In genomic region chr10:17557459-17557858, GRCh38 we compare ENCODE assay signal across 38 cellular contexts. TPM values are rescaled to one million over a fixed set of nuclear protein-coding genes. Genes with fewer than 3 reads are reported as not detected.
"Had no signal": no experiment of that assay in that cellular context is flagged by ENCODE, and none has a peak within 500 bp of the region (broad histone marks: within the 10 kb centered on the region; RNA-seq: fewer than 3 reads in every experiment).

No MANE protein-coding gene starts in this region.

- H3K9me3 Mint-ChIP-seq: activated CD4-positive, alpha-beta memory T cell treated with anti-CD3 and anti-CD28 coated beads, Interleukin-2, amount 10 ng/mL, durations not matched to agents 7 days and 5 days; activated CD4-positive, alpha-beta T cell treated with anti-CD3 and anti-CD28 coated beads, Interleukin-2, amount 10 ng/mL, durations not matched to agents 7 days and 5 days; activated naive CD4-positive, alpha-beta T cell treated with anti-CD3 and anti-CD28 coated beads, Interleukin-2, amount 10 ng/mL, durations not matched to agents 7 days and 5 days; activated naive CD4-positive, alpha-beta T cell treated with anti-CD3 and anti-CD28 coated beads, Interleukin-2, amount 50 U/mL, for 24 hours; activated naive CD8-positive, alpha-beta T cell treated with anti-CD3 and anti-CD28 coated beads, Interleukin-2, amount 10 ng/mL, durations not matched to agents 7 days and 5 days; activated naive CD8-positive, alpha-beta T cell treated with anti-CD3 and anti-CD28 coated beads, Interleukin-2, amount 50 U/mL, for 24 hours; activated T-cell treated with anti-CD3 and anti-CD28 coated beads, Interleukin-2, amount 50 U/mL, for 24 hours; activated T-helper 2 cell treated with anti-CD3 and anti-CD28 coated beads, Interferon-gamma antibody, Interleukin-2, Interleukin-4, amounts not matched to agents 10 μg/mL and 5 μg/mL and 100 μg/mL, durations not matched to agents 14 hours and 24 hours and 36 hours; brain; central memory CD8-positive, alpha-beta T cell; T-cell had no signal

- DNase-seq: activated CD4-positive, alpha-beta memory T cell treated with anti-CD3 and anti-CD28 coated beads, Interleukin-2, amount 10 ng/mL, durations not matched to agents 7 days and 5 days; activated CD4-positive, alpha-beta T cell treated with anti-CD3 and anti-CD28 coated beads for 1 hour; activated CD4-positive, alpha-beta T cell treated with anti-CD3 and anti-CD28 coated beads for 36 hours; activated CD4-positive, alpha-beta T cell treated with anti-CD3 and anti-CD28 coated beads for 48 hours; activated CD4-positive, alpha-beta T cell treated with anti-CD3 and anti-CD28 coated beads, Interleukin-2, amount 10 ng/mL, durations not matched to agents 7 days and 5 days; activated CD4-positive, alpha-beta T cell treated with anti-CD3 and anti-CD28 coated beads, Interleukin-2, amount 50 U/mL, for 48 hours; activated CD4-positive, CD25-positive, alpha-beta regulatory T cell; activated CD8-positive, alpha-beta memory T cell treated with anti-CD3 and anti-CD28 coated beads for 24 hours; activated CD8-positive, alpha-beta memory T cell treated with anti-CD3 and anti-CD28 coated beads, Interleukin-2, amount 10 ng/mL, durations not matched to agents 7 days and 5 days; activated CD8-positive, alpha-beta memory T cell treated with anti-CD3 and anti-CD28 coated beads, Interleukin-2, amount 50 U/mL, for 48 hours; activated CD8-positive, alpha-beta T cell treated with anti-CD3 and anti-CD28 coated beads, Interleukin-2, amount 10 ng/mL, durations not matched to agents 7 days and 5 days; activated effector memory CD4-positive, alpha-beta T cell treated with Interleukin-2 at 50 U/mL for 16 hours; activated gamma-delta T cell; activated naive CD4-positive, alpha-beta T cell treated with anti-CD3 and anti-CD28 coated beads, Interleukin-2, amount 10 ng/mL, durations not matched to agents 7 days and 5 days; activated naive CD4-positive, alpha-beta T cell treated with Interleukin-2 at 50 U/mL for 16 hours; activated naive CD8-positive, alpha-beta T cell treated with anti-CD3 and anti-CD28 coated beads, Interleukin-2, amount 10 ng/mL, durations not matched to agents 7 days and 5 days; activated naive CD8-positive, alpha-beta T cell treated with anti-CD3 and anti-CD28 coated beads, Interleukin-2, amount 50 U/mL, for 24 hours; activated T-cell treated with anti-CD3 and anti-CD28 coated beads, Interleukin-2, amount 50 U/mL, for 24 hours; activated T-cell treated with anti-CD3 and anti-CD28 coated beads, Interleukin-2, amount 50 U/mL, for 48 hours; amygdala; anterior cingulate cortex; caudate nucleus; cerebellar nuclear complex; T-cell; T-helper 17 cell; T1000 had no signal

- H3K36me3 Mint-ChIP-seq: activated CD8-positive, alpha-beta memory T cell treated with anti-CD3 and anti-CD28 coated beads, Interleukin-2, amount 10 ng/mL, durations not matched to agents 7 days and 5 days; activated naive CD4-positive, alpha-beta T cell treated with anti-CD3 and anti-CD28 coated beads, Interleukin-2, amount 10 ng/mL, durations not matched to agents 7 days and 5 days; activated naive CD4-positive, alpha-beta T cell treated with anti-CD3 and anti-CD28 coated beads, Interleukin-2, amount 50 U/mL, for 24 hours; activated naive CD8-positive, alpha-beta T cell; activated naive CD8-positive, alpha-beta T cell treated with anti-CD3 and anti-CD28 coated beads, Interleukin-2, amount 10 ng/mL, durations not matched to agents 7 days and 5 days; brain; T-cell had no signal

- H3K27me3 Mint-ChIP-seq: activated CD4-positive, alpha-beta memory T cell treated with anti-CD3 and anti-CD28 coated beads, Interleukin-2, amount 10 ng/mL, durations not matched to agents 7 days and 5 days; activated CD4-positive, alpha-beta T cell treated with anti-CD3 and anti-CD28 coated beads for 36 hours; activated CD4-positive, alpha-beta T cell treated with anti-CD3 and anti-CD28 coated beads, Interleukin-2, amount 10 ng/mL, durations not matched to agents 7 days and 5 days; activated CD8-positive, alpha-beta memory T cell treated with anti-CD3 and anti-CD28 coated beads, Interleukin-2, amount 10 ng/mL, durations not matched to agents 7 days and 5 days; activated naive CD4-positive, alpha-beta T cell treated with anti-CD3 and anti-CD28 coated beads, Interleukin-2, amount 10 ng/mL, durations not matched to agents 7 days and 5 days; activated naive CD4-positive, alpha-beta T cell treated with anti-CD3 and anti-CD28 coated beads, Interleukin-2, amount 50 U/mL, for 24 hours; activated naive CD8-positive, alpha-beta T cell treated with anti-CD3 and anti-CD28 coated beads, Interleukin-2, amount 10 ng/mL, durations not matched to agents 7 days and 5 days; activated naive CD8-positive, alpha-beta T cell treated with anti-CD3 and anti-CD28 coated beads, Interleukin-2, amount 50 U/mL, for 24 hours; activated T-cell treated with anti-CD3 and anti-CD28 coated beads, Interleukin-2, amount 50 U/mL, for 24 hours; brain; central memory CD8-positive, alpha-beta T cell had no signal

- FAIRE-seq: bronchial epithelial cell, TTC549 had no signal

- H3K27ac Mint-ChIP-seq: activated CD4-positive, alpha-beta memory T cell treated with anti-CD3 and anti-CD28 coated beads, Interleukin-2, amount 10 ng/mL, durations not matched to agents 7 days and 5 days; activated CD4-positive, alpha-beta T cell treated with anti-CD3 and anti-CD28 coated beads for 36 hours; activated CD4-positive, alpha-beta T cell treated with anti-CD3 and anti-CD28 coated beads, Interleukin-2, amount 10 ng/mL, durations not matched to agents 7 days and 5 days; activated CD8-positive, alpha-beta memory T cell treated with anti-CD3 and anti-CD28 coated beads, Interleukin-2, amount 10 ng/mL, durations not matched to agents 7 days and 5 days; activated CD8-positive, alpha-beta T cell treated with anti-CD3 and anti-CD28 coated beads, Interleukin-2, amount 10 ng/mL, durations not matched to agents 7 days and 5 days; activated naive CD4-positive, alpha-beta T cell treated with anti-CD3 and anti-CD28 coated beads, Interleukin-2, amount 10 ng/mL, durations not matched to agents 7 days and 5 days; activated naive CD4-positive, alpha-beta T cell treated with anti-CD3 and anti-CD28 coated beads, Interleukin-2, amount 50 U/mL, for 24 hours; activated naive CD8-positive, alpha-beta T cell; activated naive CD8-positive, alpha-beta T cell treated with anti-CD3 and anti-CD28 coated beads, Interleukin-2, amount 10 ng/mL, durations not matched to agents 7 days and 5 days; activated naive CD8-positive, alpha-beta T cell treated with anti-CD3 and anti-CD28 coated beads, Interleukin-2, amount 50 U/mL, for 24 hours; activated T-cell treated with anti-CD3 and anti-CD28 coated beads, Interleukin-2, amount 50 U/mL, for 24 hours; activated T-helper 2 cell treated with anti-CD3 and anti-CD28 coated beads, Interferon-gamma antibody, Interleukin-2, Interleukin-4, amounts not matched to agents 10 μg/mL and 5 μg/mL and 100 μg/mL, durations not matched to agents 14 hours and 24 hours and 36 hours; brain; T-cell; T-helper 17 cell had no signal

- ATAC-seq: activated CD4-positive, alpha-beta T cell treated with anti-CD3 and anti-CD28 coated beads for 36 hours; activated CD4-positive, CD25-positive, alpha-beta regulatory T cell treated with anti-CD3 and anti-CD28 coated beads, Interleukin-2, amount 50 U/mL, for 24 hours; activated CD8-positive, alpha-beta memory T cell treated with anti-CD3 and anti-CD28 coated beads, Interleukin-2, amount 10 ng/mL, durations not matched to agents 7 days and 5 days; activated CD8-positive, alpha-beta T cell treated with anti-CD3 and anti-CD28 coated beads, Interleukin-2, amount 10 ng/mL, durations not matched to agents 7 days and 5 days; activated naive CD8-positive, alpha-beta T cell treated with anti-CD3 and anti-CD28 coated beads, Interleukin-2, amount 50 U/mL, for 24 hours; T-cell; T-helper 17 cell had no signal

- H3K4me3 Mint-ChIP-seq: activated CD4-positive, alpha-beta memory T cell treated with anti-CD3 and anti-CD28 coated beads, Interleukin-2, amount 10 ng/mL, durations not matched to agents 7 days and 5 days; activated CD4-positive, alpha-beta T cell treated with anti-CD3 and anti-CD28 coated beads for 36 hours; activated CD4-positive, alpha-beta T cell treated with anti-CD3 and anti-CD28 coated beads, Interleukin-2, amount 10 ng/mL, durations not matched to agents 7 days and 5 days; activated CD8-positive, alpha-beta memory T cell treated with anti-CD3 and anti-CD28 coated beads, Interleukin-2, amount 10 ng/mL, durations not matched to agents 7 days and 5 days; activated CD8-positive, alpha-beta T cell treated with anti-CD3 and anti-CD28 coated beads, Interleukin-2, amount 10 ng/mL, durations not matched to agents 7 days and 5 days; activated naive CD4-positive, alpha-beta T cell treated with anti-CD3 and anti-CD28 coated beads, Interleukin-2, amount 10 ng/mL, durations not matched to agents 7 days and 5 days; activated naive CD4-positive, alpha-beta T cell treated with anti-CD3 and anti-CD28 coated beads, Interleukin-2, amount 50 U/mL, for 24 hours; activated naive CD8-positive, alpha-beta T cell; activated naive CD8-positive, alpha-beta T cell treated with anti-CD3 and anti-CD28 coated beads, Interleukin-2, amount 10 ng/mL, durations not matched to agents 7 days and 5 days; activated naive CD8-positive, alpha-beta T cell treated with anti-CD3 and anti-CD28 coated beads, Interleukin-2, amount 50 U/mL, for 24 hours; activated T-cell treated with anti-CD3 and anti-CD28 coated beads, Interleukin-2, amount 50 U/mL, for 24 hours; brain; central memory CD8-positive, alpha-beta T cell; T-cell; T-helper 17 cell had no signal

- H3K4me1 Mint-ChIP-seq: activated CD4-positive, alpha-beta memory T cell treated with anti-CD3 and anti-CD28 coated beads, Interleukin-2, amount 10 ng/mL, durations not matched to agents 7 days and 5 days; activated CD4-positive, alpha-beta T cell treated with anti-CD3 and anti-CD28 coated beads for 36 hours; activated CD4-positive, alpha-beta T cell treated with anti-CD3 and anti-CD28 coated beads, Interleukin-2, amount 10 ng/mL, durations not matched to agents 7 days and 5 days; activated CD8-positive, alpha-beta memory T cell treated with anti-CD3 and anti-CD28 coated beads, Interleukin-2, amount 10 ng/mL, durations not matched to agents 7 days and 5 days; activated naive CD4-positive, alpha-beta T cell treated with anti-CD3 and anti-CD28 coated beads, Interleukin-2, amount 10 ng/mL, durations not matched to agents 7 days and 5 days; activated naive CD4-positive, alpha-beta T cell treated with anti-CD3 and anti-CD28 coated beads, Interleukin-2, amount 50 U/mL, for 24 hours; activated naive CD8-positive, alpha-beta T cell treated with anti-CD3 and anti-CD28 coated beads, Interleukin-2, amount 10 ng/mL, durations not matched to agents 7 days and 5 days; activated naive CD8-positive, alpha-beta T cell treated with anti-CD3 and anti-CD28 coated beads, Interleukin-2, amount 50 U/mL, for 24 hours; central memory CD8-positive, alpha-beta T cell; T-cell had no signal

- H3K27ac ChIP-seq: ascending aorta, cardiac muscle cell, VCaP had no signal

- H3K4me3 ChIP-seq: ascending aorta, cardiac muscle cell had no signal

- H3K9me3 ChIP-seq: ascending aorta had no signal

- H3K4me1 ChIP-seq: ascending aorta had no signal

- H3K36me3 ChIP-seq: ascending aorta, cardiac muscle cell had no signal

- H3K27me3 ChIP-seq: ascending aorta, cardiac muscle cell had no signal

RNA-seq across cellular contexts. Expression of gene HACD1, which starts 59.7 kb away (rescaled TPM):
- total RNA-seq: T-helper 1 cell treated with Interleukin-12 subunit alpha and Interleukin-12 subunit beta and Interleukin-4 antibody, amounts not matched to agents 30 ng/mL and 1 ng/mL, for 36 hours had no signal
